8 cellular contexts compared by ENCODE assay signal in the genomic region with DNA sequence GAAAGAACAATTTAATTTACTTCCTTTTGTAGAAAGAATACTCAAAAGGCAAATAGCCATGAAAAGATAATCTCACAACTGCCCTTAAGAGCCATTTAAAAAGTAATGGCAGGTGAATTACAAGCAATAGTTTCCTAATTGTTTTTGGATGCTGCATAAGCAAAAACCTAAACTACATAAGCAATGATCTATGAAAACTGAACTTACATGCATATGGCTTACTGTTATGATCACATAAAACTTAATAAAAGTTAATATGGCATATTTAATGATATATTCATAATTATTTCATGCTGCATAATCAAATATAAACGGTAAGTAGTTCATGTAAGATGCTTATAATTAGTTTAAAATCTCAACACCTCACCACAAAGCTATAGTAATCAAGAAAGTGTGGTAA.
"Had no signal": no experiment of that assay in that cellular context is flagged by ENCODE, and none has a peak within 500 bp of the region (broad histone marks: within the 10 kb centered on the region; RNA-seq: fewer than 3 reads in every experiment).

No MANE protein-coding gene starts in this region.

- DNase-seq: GDM1, GF-D8 had no signal

- FAIRE-seq: G401.6, GM12878, GM12891, GM12892, GM18507, GM19239 had no signal

- H3K4me3 ChIP-seq: GM12878 had no signal
